ENCODE assay signal across 2 cellular contexts in genomic region chr19:34512254-34512796, GRCh38.
TF ChIP-seq lines count a peak whose summit lies in the region.

No MANE protein-coding gene starts in this region.

TF ChIP-seq in A549, 52 proteins besides CTCF, POLR2A, EP300 and RAD21 (continued from another document):
- TF ChIP-seq BCL3 (IDR thresholded peaks at IDR 0.05) (no peak), HEYL (CRISPR knock-in tag; IDR thresholded peaks at IDR 0.05) (no peak), HOXA7 (CRISPR knock-in tag; IDR thresholded peaks at IDR 0.05) (no peak), PBX3 (IDR thresholded peaks at IDR 0.05) (no peak), CHD4 (IDR thresholded peaks at IDR 0.05; ENCODE audit: borderline replicate concordance) (no peak), TP53 (CRISPR knock-in tag; IDR thresholded peaks at IDR 0.05) (no peak), PHF8 (IDR thresholded peaks at IDR 0.05; ENCODE audit: borderline replicate concordance, low read depth) (no peak), HOXB5 (CRISPR knock-in tag; IDR thresholded peaks at IDR 0.05) (no peak), KDM1A (IDR thresholded peaks at IDR 0.05; ENCODE audit: low read depth) (no peak), EHMT2 (IDR thresholded peaks at IDR 0.05; ENCODE audit: low read depth) (no peak)
- TF ChIP-seq, protein P1, sequence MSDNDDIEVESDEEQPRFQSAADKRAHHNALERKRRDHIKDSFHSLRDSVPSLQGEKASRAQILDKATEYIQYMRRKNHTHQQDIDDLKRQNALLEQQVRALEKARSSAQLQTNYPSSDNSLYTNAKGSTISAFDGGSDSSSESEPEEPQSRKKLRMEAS (IDR thresholded peaks at IDR 0.05), result no peak
- TF ChIP-seq, protein P2, sequence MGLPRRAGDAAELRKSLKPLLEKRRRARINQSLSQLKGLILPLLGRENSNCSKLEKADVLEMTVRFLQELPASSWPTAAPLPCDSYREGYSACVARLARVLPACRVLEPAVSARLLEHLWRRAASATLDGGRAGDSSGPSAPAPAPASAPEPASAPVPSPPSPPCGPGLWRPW (IDR thresholded peaks at IDR 0.05), result no peak
TF ChIP-seq in A549: peak in this region for 0.

TF ChIP-seq in SK-N-SH treated with all-trans-retinoic acid at 6 μM for 48 hours, 23 proteins besides CTCF, POLR2A, EP300 and RAD21 (continued from another document):
- TF ChIP-seq, protein P3, sequence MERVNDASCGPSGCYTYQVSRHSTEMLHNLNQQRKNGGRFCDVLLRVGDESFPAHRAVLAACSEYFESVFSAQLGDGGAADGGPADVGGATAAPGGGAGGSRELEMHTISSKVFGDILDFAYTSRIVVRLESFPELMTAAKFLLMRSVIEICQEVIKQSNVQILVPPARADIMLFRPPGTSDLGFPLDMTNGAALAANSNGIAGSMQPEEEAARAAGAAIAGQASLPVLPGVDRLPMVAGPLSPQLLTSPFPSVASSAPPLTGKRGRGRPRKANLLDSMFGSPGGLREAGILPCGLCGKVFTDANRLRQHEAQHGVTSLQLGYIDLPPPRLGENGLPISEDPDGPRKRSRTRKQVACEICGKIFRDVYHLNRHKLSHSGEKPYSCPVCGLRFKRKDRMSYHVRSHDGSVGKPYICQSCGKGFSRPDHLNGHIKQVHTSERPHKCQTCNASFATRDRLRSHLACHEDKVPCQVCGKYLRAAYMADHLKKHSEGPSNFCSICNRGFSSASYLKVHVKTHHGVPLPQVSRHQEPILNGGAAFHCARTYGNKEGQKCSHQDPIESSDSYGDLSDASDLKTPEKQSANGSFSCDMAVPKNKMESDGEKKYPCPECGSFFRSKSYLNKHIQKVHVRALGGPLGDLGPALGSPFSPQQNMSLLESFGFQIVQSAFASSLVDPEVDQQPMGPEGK (CRISPR knock-in tag; IDR thresholded peaks at IDR 0.05; ENCODE audit: borderline replicate concordance), result no peak
- no peak for TF ChIP-seq RARB (CRISPR knock-in tag; IDR thresholded peaks at IDR 0.05)
- TF ChIP-seq POU6F1 (CRISPR knock-in tag; IDR thresholded peaks at IDR 0.05; ENCODE audit: borderline replicate concordance, low read depth), result no peak
- no peak for TF ChIP-seq ZFP30 (CRISPR knock-in tag; IDR thresholded peaks at IDR 0.05)
- TF ChIP-seq ZNF70 (CRISPR knock-in tag; IDR thresholded peaks at IDR 0.05), result no peak
- TF ChIP-seq SNAI2 (CRISPR knock-in tag; IDR thresholded peaks at IDR 0.05), result no peak
- TF ChIP-seq CSDC2 (CRISPR knock-in tag; IDR thresholded peaks at IDR 0.05), result no peak
- TF ChIP-seq, protein P4, sequence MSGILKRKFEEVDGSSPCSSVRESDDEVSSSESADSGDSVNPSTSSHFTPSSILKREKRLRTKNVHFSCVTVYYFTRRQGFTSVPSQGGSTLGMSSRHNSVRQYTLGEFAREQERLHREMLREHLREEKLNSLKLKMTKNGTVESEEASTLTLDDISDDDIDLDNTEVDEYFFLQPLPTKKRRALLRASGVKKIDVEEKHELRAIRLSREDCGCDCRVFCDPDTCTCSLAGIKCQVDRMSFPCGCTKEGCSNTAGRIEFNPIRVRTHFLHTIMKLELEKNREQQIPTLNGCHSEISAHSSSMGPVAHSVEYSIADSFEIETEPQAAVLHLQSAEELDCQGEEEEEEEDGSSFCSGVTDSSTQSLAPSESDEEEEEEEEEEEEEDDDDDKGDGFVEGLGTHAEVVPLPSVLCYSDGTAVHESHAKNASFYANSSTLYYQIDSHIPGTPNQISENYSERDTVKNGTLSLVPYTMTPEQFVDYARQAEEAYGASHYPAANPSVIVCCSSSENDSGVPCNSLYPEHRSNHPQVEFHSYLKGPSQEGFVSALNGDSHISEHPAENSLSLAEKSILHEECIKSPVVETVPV (CRISPR knock-in tag; IDR thresholded peaks at IDR 0.05), result no peak
- TF ChIP-seq ZC3H10 (CRISPR knock-in tag; IDR thresholded peaks at IDR 0.05), result no peak
